In the genomic region with DNA sequence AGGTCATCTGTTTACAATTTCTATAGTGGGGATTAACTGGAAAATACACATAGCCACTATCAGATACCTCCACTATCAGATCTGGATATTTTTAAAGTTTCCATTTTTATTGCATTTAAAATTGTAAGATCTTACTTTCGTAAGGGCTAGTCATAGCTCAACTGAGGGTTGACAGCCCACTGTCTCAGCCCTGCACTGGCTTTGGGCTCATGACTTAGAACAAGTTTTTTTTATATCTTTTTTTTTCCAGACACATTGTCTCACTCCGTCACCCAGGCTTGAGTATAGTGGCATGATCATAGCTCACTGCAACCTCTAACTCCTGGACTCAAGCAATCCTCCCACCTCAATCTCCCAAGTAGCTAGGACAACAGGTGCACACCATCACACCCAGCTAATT, we compare ENCODE assay signal across 21 cellular contexts. TPM values are rescaled to one million over a fixed set of nuclear protein-coding genes. Genes with fewer than 3 reads are reported as not detected.
"Had no signal": no experiment of that assay in that cellular context is flagged by ENCODE, and none has a peak within 500 bp of the region (broad histone marks: within the 10 kb centered on the region; RNA-seq: fewer than 3 reads in every experiment).

No MANE protein-coding gene starts in this region.

- H3K4me1 Mint-ChIP-seq: mesothelial cell of epicardium, naive B cell had no signal

- ATAC-seq: heart right ventricle, left cardiac atrium, left lung, left ventricle myocardium superior, lower lobe of right lung, mucosa of descending colon had no signal

- H3K36me3 Mint-ChIP-seq: naive B cell had no signal

- H3K9me3 Mint-ChIP-seq: mesothelial cell of epicardium had no signal

- H3K4me3 Mint-ChIP-seq: mesothelial cell of epicardium, naive B cell had no signal

- DNase-seq: dermis blood vessel endothelial cell; dorsolateral prefrontal cortex; effector CD4-positive, alpha-beta T cell; effector memory CD4-positive, alpha-beta T cell; foreskin keratinocyte; glutamatergic neuron; head of caudate nucleus; heart right ventricle; hippocampal formation; left cardiac atrium; left lung; left ventricle myocardium superior; lower lobe of right lung; mesenchymal stem cell; mucosa of descending colon; naive B cell had no signal

- H3K27ac Mint-ChIP-seq: mesothelial cell of epicardium, naive B cell had no signal

RNA-seq across cellular contexts. Expression of gene ACP3, which starts 51.3 kb away (rescaled TPM):
- total RNA-seq: dermis blood vessel endothelial cell, endothelial cell of umbilical vein, frontal cortex, glomerular endothelial cell, lung microvascular endothelial cell had no signal
